1 cellular context compared by ENCODE assay signal in the genomic region with DNA sequence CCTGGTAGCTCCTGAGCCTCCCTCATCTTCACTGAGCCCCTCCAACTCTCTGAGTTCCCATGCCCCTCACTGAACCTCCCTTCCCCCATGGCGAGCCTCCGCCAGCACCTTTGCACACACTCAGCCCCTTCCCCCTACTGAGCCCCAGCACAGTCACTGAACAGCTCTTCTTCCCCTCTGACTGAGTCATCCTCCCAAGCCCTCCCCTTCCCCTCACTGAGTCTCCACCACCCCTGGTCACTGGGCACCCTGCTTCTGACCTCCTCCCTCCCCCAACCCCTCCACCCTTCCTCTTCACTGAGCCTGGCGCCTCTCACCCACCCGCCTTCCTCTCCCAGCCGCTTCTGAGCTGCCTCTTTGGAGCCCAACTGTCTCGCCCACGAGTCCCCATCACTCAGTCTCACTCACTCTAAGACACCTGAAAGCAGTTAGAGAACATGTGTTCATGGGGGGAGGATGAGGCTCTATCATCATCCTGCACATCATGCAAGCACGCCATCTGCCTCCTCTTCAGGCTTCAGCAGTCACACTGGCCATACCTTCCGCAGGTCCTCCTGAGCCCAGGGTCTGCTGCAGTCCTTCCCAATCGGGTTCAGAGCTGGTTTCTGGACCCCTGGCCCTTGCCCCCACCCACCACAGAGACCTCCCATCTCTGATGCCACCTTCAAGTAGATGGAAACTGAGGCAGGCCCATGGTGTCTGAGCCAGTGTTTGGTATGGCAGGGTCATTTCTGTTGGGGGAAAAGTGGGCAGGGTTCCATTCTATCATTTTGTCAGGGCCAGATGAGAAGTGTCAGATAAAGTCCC.
TF ChIP-seq lines count a peak whose summit lies in the region.

No MANE protein-coding gene starts in this region.

TF ChIP-seq in HepG2, 621 proteins besides CTCF, POLR2A, EP300 and RAD21 (continued from another document and continues in another):
- TF ChIP-seq, protein P1, sequence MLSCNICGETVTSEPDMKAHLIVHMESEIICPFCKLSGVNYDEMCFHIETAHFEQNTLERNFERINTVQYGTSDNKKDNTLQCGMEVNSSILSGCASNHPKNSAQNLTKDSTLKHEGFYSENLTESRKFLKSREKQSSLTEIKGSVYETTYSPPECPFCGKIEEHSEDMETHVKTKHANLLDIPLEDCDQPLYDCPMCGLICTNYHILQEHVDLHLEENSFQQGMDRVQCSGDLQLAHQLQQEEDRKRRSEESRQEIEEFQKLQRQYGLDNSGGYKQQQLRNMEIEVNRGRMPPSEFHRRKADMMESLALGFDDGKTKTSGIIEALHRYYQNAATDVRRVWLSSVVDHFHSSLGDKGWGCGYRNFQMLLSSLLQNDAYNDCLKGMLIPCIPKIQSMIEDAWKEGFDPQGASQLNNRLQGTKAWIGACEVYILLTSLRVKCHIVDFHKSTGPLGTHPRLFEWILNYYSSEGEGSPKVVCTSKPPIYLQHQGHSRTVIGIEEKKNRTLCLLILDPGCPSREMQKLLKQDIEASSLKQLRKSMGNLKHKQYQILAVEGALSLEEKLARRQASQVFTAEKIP (CRISPR knock-in tag; IDR thresholded peaks at IDR 0.05; ENCODE audit: borderline replicate concordance): no peak
- TF ChIP-seq ZSCAN20 (CRISPR knock-in tag; IDR thresholded peaks at IDR 0.05; ENCODE audit: borderline replicate concordance) (no peak), KDM4B (CRISPR knock-in tag; IDR thresholded peaks at IDR 0.05) (no peak), ZNF253 (CRISPR knock-in tag; IDR thresholded peaks at IDR 0.05; ENCODE audit: borderline replicate concordance) (no peak), ZNF550 (CRISPR knock-in tag; IDR thresholded peaks at IDR 0.05; ENCODE audit: borderline replicate concordance) (no peak), ADNP (CRISPR knock-in tag; IDR thresholded peaks at IDR 0.05) (no peak), ARID2 (CRISPR knock-in tag; IDR thresholded peaks at IDR 0.05; ENCODE audit: borderline replicate concordance) (0 out of 2 replicates have a peak, but pooled peaks have one; percentile 16), ZBTB1 (CRISPR knock-in tag; IDR thresholded peaks at IDR 0.05; ENCODE audit: borderline replicate concordance) (no peak), SMC3 (IDR thresholded peaks at IDR 0.05; ENCODE audit: low read length) (no peak), ZNF296 (CRISPR knock-in tag; conservative IDR thresholded peaks at IDR 0.05) (no peak), PHF21A (CRISPR knock-in tag; IDR thresholded peaks at IDR 0.05) (no peak), ZNF766 (CRISPR knock-in tag; IDR thresholded peaks at IDR 0.05; ENCODE audit: borderline replicate concordance) (no peak), FOXM1 (CRISPR knock-in tag; IDR thresholded peaks at IDR 0.05) (no peak), ISX (CRISPR knock-in tag; conservative IDR thresholded peaks at IDR 0.05) (no peak), ZNF446 (CRISPR knock-in tag; IDR thresholded peaks at IDR 0.05) (no peak), TARDBP (CRISPR knock-in tag; IDR thresholded peaks at IDR 0.05) (peak; percentile 75; the same call in 1 of the 2 replicates), MXI1 (IDR thresholded peaks at IDR 0.05; ENCODE audit: borderline replicate concordance, low read depth, low read length) (peak; percentile 67; the same call in 1 of the 3 replicates), ZNF775 (CRISPR knock-in tag; IDR thresholded peaks at IDR 0.05; ENCODE audit: borderline replicate concordance) (no peak), POLR2AphosphoS2 (IDR thresholded peaks at IDR 0.05; ENCODE audit: low read depth, low read length) (no peak), CEBPB (IDR thresholded peaks at IDR 0.05; ENCODE audit: borderline replicate concordance, low read depth, low read length) (no peak), MIXL1 (CRISPR knock-in tag; IDR thresholded peaks at IDR 0.05) (no peak), NFYC (CRISPR knock-in tag; IDR thresholded peaks at IDR 0.05) (no peak), RCOR2 (CRISPR knock-in tag; IDR thresholded peaks at IDR 0.05) (no peak), SP140L (CRISPR knock-in tag; IDR thresholded peaks at IDR 0.05; ENCODE audit: borderline replicate concordance) (no peak)
- TF ChIP-seq, protein P2, sequence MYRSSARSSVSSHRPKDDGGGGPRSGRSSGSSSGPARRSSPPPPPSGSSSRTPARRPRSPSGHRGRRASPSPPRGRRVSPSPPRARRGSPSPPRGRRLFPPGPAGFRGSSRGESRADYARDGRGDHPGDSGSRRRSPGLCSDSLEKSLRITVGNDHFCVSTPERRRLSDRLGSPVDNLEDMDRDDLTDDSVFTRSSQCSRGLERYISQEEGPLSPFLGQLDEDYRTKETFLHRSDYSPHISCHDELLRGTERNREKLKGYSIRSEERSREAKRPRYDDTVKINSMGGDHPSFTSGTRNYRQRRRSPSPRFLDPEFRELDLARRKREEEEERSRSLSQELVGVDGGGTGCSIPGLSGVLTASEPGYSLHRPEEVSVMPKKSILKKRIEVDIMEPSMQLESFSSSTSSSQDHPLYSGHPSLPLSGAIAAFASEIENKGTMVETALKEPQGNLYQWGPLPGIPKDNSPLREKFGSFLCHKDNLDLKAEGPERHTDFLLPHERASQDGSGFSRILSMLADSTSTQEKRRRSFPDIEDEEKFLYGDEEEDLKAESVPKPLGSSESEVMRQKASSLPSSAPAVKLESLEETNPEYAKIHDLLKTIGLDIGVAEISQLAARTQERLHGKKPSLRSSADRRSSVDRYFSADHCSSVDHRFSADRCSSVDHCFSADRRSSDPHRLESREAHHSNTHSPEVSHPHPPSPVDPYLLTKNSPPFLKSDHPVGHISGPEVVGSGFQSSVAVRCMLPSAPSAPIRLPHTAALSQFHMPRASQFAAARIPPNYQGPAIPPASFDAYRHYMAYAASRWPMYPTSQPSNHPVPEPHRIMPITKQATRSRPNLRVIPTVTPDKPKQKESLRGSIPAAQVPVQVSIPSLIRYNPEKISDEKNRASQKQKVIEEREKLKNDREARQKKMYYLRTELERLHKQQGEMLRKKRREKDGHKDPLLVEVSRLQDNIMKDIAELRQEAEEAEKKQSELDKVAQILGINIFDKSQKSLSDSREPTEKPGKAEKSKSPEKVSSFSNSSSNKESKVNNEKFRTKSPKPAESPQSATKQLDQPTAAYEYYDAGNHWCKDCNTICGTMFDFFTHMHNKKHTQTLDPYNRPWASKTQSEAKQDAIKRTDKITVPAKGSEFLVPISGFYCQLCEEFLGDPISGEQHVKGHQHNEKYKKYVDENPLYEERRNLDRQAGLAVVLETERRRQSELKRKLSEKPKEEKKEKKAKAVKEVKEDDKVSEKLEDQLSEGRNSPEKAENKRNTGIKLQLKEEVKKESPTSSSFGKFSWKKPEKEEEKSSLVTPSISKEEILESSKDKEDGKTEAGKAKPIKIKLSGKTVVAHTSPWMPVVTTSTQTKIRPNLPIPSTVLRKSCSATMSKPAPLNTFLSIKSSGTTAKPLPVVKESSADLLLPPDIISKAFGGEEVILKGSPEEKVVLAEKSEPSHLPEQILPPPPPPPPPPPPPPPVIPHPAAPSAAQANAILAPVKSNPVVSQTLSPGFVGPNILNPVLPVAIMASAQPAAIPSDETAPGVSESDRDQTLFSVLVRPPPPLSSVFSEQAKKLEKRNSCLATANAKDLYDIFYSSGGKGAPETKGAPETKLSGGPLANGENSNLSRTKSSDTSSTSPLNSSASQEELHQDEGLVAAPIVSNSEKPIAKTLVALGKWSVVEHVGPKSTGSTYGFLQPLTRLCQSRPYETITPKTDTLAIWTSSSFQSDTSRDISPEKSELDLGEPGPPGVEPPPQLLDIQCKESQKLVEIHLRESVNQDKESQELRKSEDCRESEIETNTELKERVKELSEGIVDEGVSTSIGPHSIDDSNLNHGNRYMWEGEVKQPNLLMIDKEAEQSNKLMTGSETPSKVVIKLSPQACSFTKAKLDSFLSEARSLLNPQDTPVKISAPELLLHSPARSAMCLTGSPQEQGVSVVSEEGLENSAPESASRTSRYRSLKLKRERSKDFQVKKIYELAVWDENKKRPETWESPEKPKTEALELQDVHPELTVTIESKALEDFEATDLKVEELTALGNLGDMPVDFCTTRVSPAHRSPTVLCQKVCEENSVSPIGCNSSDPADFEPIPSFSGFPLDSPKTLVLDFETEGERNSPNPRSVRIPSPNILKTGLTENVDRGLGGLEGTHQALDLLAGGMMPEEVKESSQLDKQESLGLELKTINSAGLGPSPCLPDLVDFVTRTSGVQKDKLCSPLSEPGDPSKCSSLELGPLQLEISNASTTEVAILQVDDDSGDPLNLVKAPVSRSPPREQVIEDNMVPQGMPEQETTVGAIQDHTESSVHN (CRISPR knock-in tag; IDR thresholded peaks at IDR 0.05): no peak
- TF ChIP-seq, protein P3, sequence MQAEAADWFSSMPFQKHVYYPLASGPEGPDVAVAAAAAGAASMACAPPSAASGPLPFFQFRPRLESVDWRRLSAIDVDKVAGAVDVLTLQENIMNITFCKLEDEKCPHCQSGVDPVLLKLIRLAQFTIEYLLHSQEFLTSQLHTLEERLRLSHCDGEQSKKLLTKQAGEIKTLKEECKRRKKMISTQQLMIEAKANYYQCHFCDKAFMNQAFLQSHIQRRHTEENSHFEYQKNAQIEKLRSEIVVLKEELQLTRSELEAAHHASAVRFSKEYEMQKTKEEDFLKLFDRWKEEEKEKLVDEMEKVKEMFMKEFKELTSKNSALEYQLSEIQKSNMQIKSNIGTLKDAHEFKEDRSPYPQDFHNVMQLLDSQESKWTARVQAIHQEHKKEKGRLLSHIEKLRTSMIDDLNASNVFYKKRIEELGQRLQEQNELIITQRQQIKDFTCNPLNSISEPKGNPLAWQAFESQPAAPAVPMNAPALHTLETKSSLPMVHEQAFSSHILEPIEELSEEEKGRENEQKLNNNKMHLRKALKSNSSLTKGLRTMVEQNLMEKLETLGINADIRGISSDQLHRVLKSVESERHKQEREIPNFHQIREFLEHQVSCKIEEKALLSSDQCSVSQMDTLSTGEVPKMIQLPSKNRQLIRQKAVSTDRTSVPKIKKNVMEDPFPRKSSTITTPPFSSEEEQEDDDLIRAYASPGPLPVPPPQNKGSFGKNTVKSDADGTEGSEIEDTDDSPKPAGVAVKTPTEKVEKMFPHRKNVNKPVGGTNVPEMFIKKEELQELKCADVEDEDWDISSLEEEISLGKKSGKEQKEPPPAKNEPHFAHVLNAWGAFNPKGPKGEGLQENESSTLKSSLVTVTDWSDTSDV (CRISPR knock-in tag; IDR thresholded peaks at IDR 0.05): no peak
- TF ChIP-seq, protein P4, sequence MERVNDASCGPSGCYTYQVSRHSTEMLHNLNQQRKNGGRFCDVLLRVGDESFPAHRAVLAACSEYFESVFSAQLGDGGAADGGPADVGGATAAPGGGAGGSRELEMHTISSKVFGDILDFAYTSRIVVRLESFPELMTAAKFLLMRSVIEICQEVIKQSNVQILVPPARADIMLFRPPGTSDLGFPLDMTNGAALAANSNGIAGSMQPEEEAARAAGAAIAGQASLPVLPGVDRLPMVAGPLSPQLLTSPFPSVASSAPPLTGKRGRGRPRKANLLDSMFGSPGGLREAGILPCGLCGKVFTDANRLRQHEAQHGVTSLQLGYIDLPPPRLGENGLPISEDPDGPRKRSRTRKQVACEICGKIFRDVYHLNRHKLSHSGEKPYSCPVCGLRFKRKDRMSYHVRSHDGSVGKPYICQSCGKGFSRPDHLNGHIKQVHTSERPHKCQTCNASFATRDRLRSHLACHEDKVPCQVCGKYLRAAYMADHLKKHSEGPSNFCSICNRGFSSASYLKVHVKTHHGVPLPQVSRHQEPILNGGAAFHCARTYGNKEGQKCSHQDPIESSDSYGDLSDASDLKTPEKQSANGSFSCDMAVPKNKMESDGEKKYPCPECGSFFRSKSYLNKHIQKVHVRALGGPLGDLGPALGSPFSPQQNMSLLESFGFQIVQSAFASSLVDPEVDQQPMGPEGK (CRISPR knock-in tag; IDR thresholded peaks at IDR 0.05): peak; percentile 90
- TF ChIP-seq, protein P5, sequence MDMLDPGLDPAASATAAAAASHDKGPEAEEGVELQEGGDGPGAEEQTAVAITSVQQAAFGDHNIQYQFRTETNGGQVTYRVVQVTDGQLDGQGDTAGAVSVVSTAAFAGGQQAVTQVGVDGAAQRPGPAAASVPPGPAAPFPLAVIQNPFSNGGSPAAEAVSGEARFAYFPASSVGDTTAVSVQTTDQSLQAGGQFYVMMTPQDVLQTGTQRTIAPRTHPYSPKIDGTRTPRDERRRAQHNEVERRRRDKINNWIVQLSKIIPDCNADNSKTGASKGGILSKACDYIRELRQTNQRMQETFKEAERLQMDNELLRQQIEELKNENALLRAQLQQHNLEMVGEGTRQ (IDR thresholded peaks at IDR 0.05; ENCODE audit: low read depth, low read length): no peak
- TF ChIP-seq, protein P5 (CRISPR knock-in tag; IDR thresholded peaks at IDR 0.05; ENCODE audit: borderline replicate concordance): no peak
- TF ChIP-seq, protein P6, sequence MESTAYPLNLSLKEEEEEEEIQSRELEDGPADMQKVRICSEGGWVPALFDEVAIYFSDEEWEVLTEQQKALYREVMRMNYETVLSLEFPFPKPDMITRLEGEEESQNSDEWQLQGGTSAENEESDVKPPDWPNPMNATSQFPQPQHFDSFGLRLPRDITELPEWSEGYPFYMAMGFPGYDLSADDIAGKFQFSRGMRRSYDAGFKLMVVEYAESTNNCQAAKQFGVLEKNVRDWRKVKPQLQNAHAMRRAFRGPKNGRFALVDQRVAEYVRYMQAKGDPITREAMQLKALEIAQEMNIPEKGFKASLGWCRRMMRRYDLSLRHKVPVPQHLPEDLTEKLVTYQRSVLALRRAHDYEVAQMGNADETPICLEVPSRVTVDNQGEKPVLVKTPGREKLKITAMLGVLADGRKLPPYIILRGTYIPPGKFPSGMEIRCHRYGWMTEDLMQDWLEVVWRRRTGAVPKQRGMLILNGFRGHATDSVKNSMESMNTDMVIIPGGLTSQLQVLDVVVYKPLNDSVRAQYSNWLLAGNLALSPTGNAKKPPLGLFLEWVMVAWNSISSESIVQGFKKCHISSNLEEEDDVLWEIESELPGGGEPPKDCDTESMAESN (CRISPR knock-in tag; conservative IDR thresholded peaks at IDR 0.05): no peak
- TF ChIP-seq, protein P7, sequence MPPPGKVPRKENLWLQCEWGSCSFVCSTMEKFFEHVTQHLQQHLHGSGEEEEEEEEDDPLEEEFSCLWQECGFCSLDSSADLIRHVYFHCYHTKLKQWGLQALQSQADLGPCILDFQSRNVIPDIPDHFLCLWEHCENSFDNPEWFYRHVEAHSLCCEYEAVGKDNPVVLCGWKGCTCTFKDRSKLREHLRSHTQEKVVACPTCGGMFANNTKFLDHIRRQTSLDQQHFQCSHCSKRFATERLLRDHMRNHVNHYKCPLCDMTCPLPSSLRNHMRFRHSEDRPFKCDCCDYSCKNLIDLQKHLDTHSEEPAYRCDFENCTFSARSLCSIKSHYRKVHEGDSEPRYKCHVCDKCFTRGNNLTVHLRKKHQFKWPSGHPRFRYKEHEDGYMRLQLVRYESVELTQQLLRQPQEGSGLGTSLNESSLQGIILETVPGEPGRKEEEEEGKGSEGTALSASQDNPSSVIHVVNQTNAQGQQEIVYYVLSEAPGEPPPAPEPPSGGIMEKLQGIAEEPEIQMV (CRISPR knock-in tag; IDR thresholded peaks at IDR 0.05; ENCODE audit: low read depth): no peak
- TF ChIP-seq, protein P8, sequence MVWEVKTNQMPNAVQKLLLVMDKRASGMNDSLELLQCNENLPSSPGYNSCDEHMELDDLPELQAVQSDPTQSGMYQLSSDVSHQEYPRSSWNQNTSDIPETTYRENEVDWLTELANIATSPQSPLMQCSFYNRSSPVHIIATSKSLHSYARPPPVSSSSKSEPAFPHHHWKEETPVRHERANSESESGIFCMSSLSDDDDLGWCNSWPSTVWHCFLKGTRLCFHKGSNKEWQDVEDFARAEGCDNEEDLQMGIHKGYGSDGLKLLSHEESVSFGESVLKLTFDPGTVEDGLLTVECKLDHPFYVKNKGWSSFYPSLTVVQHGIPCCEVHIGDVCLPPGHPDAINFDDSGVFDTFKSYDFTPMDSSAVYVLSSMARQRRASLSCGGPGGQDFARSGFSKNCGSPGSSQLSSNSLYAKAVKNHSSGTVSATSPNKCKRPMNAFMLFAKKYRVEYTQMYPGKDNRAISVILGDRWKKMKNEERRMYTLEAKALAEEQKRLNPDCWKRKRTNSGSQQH (CRISPR knock-in tag; IDR thresholded peaks at IDR 0.05; ENCODE audit: low read depth): peak; percentile 90
